7 cellular contexts compared by ENCODE assay signal in the genomic region with DNA sequence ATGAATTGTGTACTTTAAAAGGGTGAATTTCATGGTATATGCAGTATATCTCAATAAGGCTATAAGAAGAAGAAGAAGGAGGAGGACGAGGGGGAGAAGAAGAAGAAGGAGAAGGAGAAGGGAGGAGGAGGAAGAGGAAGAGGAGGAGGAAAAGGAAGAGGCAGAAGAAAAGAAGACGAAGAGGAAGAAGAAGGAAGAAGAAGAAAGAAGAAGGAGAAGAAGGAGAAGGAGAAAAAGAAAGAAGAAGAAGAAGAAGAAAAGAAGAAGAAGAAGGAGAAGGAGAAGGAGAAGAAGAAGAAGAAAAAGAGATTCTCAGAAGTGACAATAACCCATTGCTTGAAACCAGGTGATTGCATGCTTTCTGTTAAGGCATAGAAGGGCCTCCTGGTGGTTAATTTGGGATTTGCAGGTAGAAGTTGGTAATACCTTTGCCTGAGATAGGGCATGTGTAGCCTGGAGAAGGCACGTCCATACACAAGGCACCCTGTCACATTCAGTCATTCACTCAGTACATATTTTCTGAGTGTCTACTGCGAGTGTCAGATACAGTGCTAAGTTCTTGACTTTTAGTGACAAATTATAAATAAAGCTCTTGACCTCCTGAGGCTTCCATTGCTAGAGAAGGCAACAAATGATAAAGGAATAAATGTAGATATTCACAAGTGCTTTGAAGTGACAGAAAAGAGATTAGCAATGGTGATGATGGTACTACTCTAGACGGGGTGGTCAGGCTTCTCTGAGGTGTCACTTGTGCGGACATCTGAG.
DNase-seq lines count a peak whose midpoint lies in the region; ATAC-seq, FAIRE-seq and TF ChIP-seq lines count a peak whose summit lies in the region.

No MANE protein-coding gene starts in this region.

- H3K36me3 ChIP-seq in K562 (ENCODE audit: control insufficient read depth, insufficient read depth, low read length) = no peaks in the 10 kb centered on the region
- H3K36me3 ChIP-seq in effector memory CD4-positive, alpha-beta T cell (ENCODE audit: control insufficient read depth, insufficient read depth, low read length) = no peaks in the 10 kb centered on the region

- H3K4me1 ChIP-seq in K562 (replicated peaks in 1 of 2; ENCODE audit: control insufficient read depth in 2 of 2, insufficient read depth in 2 of 2, low read length in 2 of 2) = no peaks in the 10 kb centered on the region
- H3K4me1 ChIP-seq in effector memory CD4-positive, alpha-beta T cell (ENCODE audit: control insufficient read depth, insufficient read depth, low read length, poor library complexity, severe bottlenecking) = no peaks in the 10 kb centered on the region

- H4K20me1 ChIP-seq in K562 (replicated peaks; ENCODE audit: control insufficient read depth, insufficient read depth, low read length) = no peaks in the 10 kb centered on the region

- no peak for TF ChIP-seq POLR2A in GM12892 (IDR thresholded peaks at IDR 0.05; ENCODE audit: low read depth, low read length)
- no peak for TF ChIP-seq POLR2A in K562 (conservative IDR thresholded peaks at IDR 0.05)

- ATAC-seq in GM21717 (IDR thresholded peaks at IDR 0.05; ENCODE audit: unreplicated experiment) (peak; percentile 80), K562 (peak; percentile 64; the same call in 2 of the 3 replicates)

- H2AFZ ChIP-seq in K562 (ENCODE audit: low read depth, low read length) = no peak overlapping the region

- no peak overlapping the region for H3K9ac ChIP-seq in K562 (ENCODE audit: insufficient read depth in 1 of 2, low read depth in 2 of 2, low read length in 2 of 2)

- no peak overlapping the region for H3K27ac ChIP-seq in K562 (ENCODE audit: extremely low read depth, low read depth, low read length)
- no peak overlapping the region for H3K27ac ChIP-seq in effector memory CD4-positive, alpha-beta T cell (ENCODE audit: insufficient read depth, low read length, poor library complexity, severe bottlenecking)

- no peak for TF ChIP-seq EP300 in K562 (IDR thresholded peaks at IDR 0.05; ENCODE audit: low read length)

- H3K4me3 ChIP-seq in LNCaP clone FGC (ENCODE audit: low read depth, low read length) (no peak overlapping the region), K562 (no peak overlapping the region)
- no peak overlapping the region for H3K4me3 ChIP-seq in effector memory CD4-positive, alpha-beta T cell (ENCODE audit: insufficient read depth, low read depth, low read length, poor library complexity, severe bottlenecking)

- H3K9me3 ChIP-seq in K562 (replicated peaks; ENCODE audit: control insufficient read depth, insufficient read depth, low read depth, low read length) = no peaks in the 10 kb centered on the region
- no peaks in the 10 kb centered on the region for H3K9me3 ChIP-seq in effector memory CD4-positive, alpha-beta T cell (ENCODE audit: control insufficient read depth, low read length)

- BruUV-seq in K562 (replicated peaks; lab: Mats Ljungman, UMichigan) = no TSS peak

- no peak for DNase-seq in GM12892 (ENCODE audit: insufficient read length)
- DNase-seq in LNCaP clone FGC (ENCODE audit: low read depth) = peak; percentile 36
- DNase-seq in K562 (ENCODE audit: extremely low read depth in 1 of 4, low spot score in 3 of 4) = peak; percentile 26 to 51 (median 40)
- DNase-seq in renal cortical epithelial cell (ENCODE audit: low read depth) = peak; percentile 11
- DNase-seq in effector memory CD4-positive, alpha-beta T cell = no peak
- DNase-seq in GM03348 (ENCODE audit: low spot score) = no peak

- no peaks in the 10 kb centered on the region for H3K79me2 ChIP-seq in K562 (ENCODE audit: control insufficient read depth, insufficient read depth, low read length)

- peak in 1 of 2 experiments; percentile 59; a peak in 3 of 4 replicates for TF ChIP-seq RAD21 in K562 (CRISPR knock-in tag; conservative IDR thresholded peaks at IDR 0.05 in 1 of 2, IDR thresholded peaks at IDR 0.05 in 1 of 2)

- H3K27me3 ChIP-seq in K562 (ENCODE audit: control insufficient read depth in 2 of 2, insufficient read depth in 2 of 2, low read length in 2 of 2) = no peaks in the 10 kb centered on the region
- H3K27me3 ChIP-seq in effector memory CD4-positive, alpha-beta T cell (replicated peaks; ENCODE audit: control insufficient read depth, insufficient read depth, low read length, poor library complexity, severe bottlenecking) = no peaks in the 10 kb centered on the region

- CTCF ChIA-PET in K562 (lab: Yijun Ruan, JAX; ENCODE audit: low intra/inter-chr PET ratio) = no interaction called here

- TF ChIP-seq CTCF in LNCaP clone FGC (IDR thresholded peaks at IDR 0.05; ENCODE audit: control insufficient read depth, extremely low read depth, insufficient read depth) (peak; percentile 67), K562 (IDR thresholded peaks at IDR 0.05 in 2 of 3, conservative IDR thresholded peaks at IDR 0.05 in 1 of 3; ENCODE audit: insufficient read depth in 2 of 3, low read depth in 1 of 3, low read length in 3 of 3) (peak; percentile 29 to 51 (median 50); a peak in 4 of 6 replicates)

- intact Hi-C loops in K562 (cut with micrococcal nuclease) = loop anchor here (10.0 kb wide), 1 partner anchor 238 kb away; no protein-coding TSS in a partner anchor

- FAIRE-seq in GM12892 (lab: Jason Lieb, UNC) (peak; percentile 24), K562 (lab: Jason Lieb, UNC) (peak; percentile 29)

- WGBS in K562 (ENCODE audit: insufficient coverage, low coverage, missing lambda C conversion rate) = 2% methylated on average over 6 of the region's 6 CpGs

- POLR2A ChIA-PET in K562 (lab: Yijun Ruan, JAX) = no interaction called here

- H3K4me2 ChIP-seq in K562 (ENCODE audit: insufficient read depth, low read length) = no peak overlapping the region

- no peaks in the 10 kb centered on the region for H3K9me1 ChIP-seq in K562 (ENCODE audit: control insufficient read depth, insufficient read depth, low read length)

- in situ Hi-C loops in K562 (cut with MboI) = no loop called here

TF ChIP-seq in K562, 482 proteins besides CTCF, POLR2A, EP300 and RAD21:
- TF ChIP-seq GMEB1 (CRISPR knock-in tag; IDR thresholded peaks at IDR 0.05) = no peak
- no peak for TF ChIP-seq ZSCAN29 (IDR thresholded peaks at IDR 0.05)
- 0 out of 2 replicates have a peak, but pooled peaks have one; percentile 18 for TF ChIP-seq EHMT2 (IDR thresholded peaks at IDR 0.05)
- TF ChIP-seq NCOA4 (IDR thresholded peaks at IDR 0.05; ENCODE audit: partially characterized antibody) = peak; percentile 29
- TF ChIP-seq FUS (optimal IDR thresholded peaks at IDR 0.05; ENCODE audit: low read depth, low read length) = no peak
- TF ChIP-seq ZNF512 (tag; IDR thresholded peaks at IDR 0.05) = peak; percentile 92

Comparison
In these comparisons a context has a peak if more than half of its experiments do, and no peak if none do; other contexts are left out.
1. DNase-seq: peak in LNCaP clone FGC (single experiment), K562 (4 of 4) and renal cortical epithelial cell (single experiment); none in GM12892 (single experiment), effector memory CD4-positive, alpha-beta T cell (0 of 3) and GM03348 (single experiment).